In the genomic region with DNA sequence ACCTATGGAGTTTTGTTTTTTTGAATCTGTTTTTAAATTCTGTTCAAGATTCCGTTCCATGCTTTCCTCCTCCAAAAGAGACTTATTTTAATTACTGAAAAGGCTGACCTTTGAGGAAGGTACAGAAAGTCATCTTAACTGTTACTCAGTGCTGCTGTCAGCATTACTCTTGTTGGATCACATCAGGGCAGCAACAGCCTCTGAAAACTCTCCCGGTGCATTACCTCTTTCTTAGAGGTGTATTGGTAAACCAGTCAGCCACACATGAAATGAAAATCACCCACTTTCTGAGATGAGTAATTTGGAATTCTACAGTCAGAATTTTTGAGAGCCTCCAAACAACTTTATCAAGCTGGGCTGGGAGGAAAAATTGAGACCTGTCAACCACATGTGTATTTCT, we compare ENCODE assay signal across 22 cellular contexts.
DNase-seq lines count a peak whose midpoint lies in the region; ATAC-seq and TF ChIP-seq lines count a peak whose summit lies in the region.
"Had no signal": no experiment of that assay in that cellular context is flagged by ENCODE, and none has a peak within 500 bp of the region (broad histone marks: within the 10 kb centered on the region; RNA-seq: fewer than 3 reads in every experiment).

No MANE protein-coding gene starts in this region.

- intact Hi-C loops in activated CD4-positive, alpha-beta T cell treated with anti-CD3 and anti-CD28 coated beads, Interleukin-2, amount 10 ng/mL, durations not matched to agents 24 days and 14 days (cut with micrococcal nuclease) = loop anchor here (2.0 to 5.0 kb wide), 5 partner anchors 44 to 469 kb away; partner anchors contain the start of gene LIMD1

- H3K27ac Mint-ChIP-seq in activated CD4-positive, alpha-beta T cell treated with anti-CD3 and anti-CD28 coated beads, Interleukin-2, amount 10 ng/mL, durations not matched to agents 24 days and 14 days = no peak overlapping the region

- peaks cover 11% of the 10 kb centered on the region for H3K36me3 Mint-ChIP-seq in activated CD4-positive, alpha-beta T cell treated with anti-CD3 and anti-CD28 coated beads, Interleukin-2, amount 10 ng/mL, durations not matched to agents 24 days and 14 days (ENCODE audit: low read depth)

- ATAC-seq in stimulated activated naive CD8-positive, alpha-beta T cell treated with anti-CD3 and anti-CD28 coated beads, Interleukin-15, Interleukin-2, amounts not matched to agents 100 U/mL and 50 U/mL, for 24 hours = peak; percentile 53
- ATAC-seq in HG03378 (IDR thresholded peaks at IDR 0.05; ENCODE audit: unreplicated experiment) (no peak), GM21717 (IDR thresholded peaks at IDR 0.05; ENCODE audit: unreplicated experiment) (no peak)
- ATAC-seq: Panc1 had no signal

- no peaks in the 10 kb centered on the region for H3K9me3 Mint-ChIP-seq in activated CD4-positive, alpha-beta T cell treated with anti-CD3 and anti-CD28 coated beads, Interleukin-2, amount 10 ng/mL, durations not matched to agents 24 days and 14 days
- H3K9me3 Mint-ChIP-seq: CD8-positive, alpha-beta memory T cell had no signal

- H3K27me3 Mint-ChIP-seq in activated CD4-positive, alpha-beta T cell treated with anti-CD3 and anti-CD28 coated beads, Interleukin-2, amount 10 ng/mL, durations not matched to agents 24 days and 14 days = no peaks in the 10 kb centered on the region
- H3K27me3 Mint-ChIP-seq: CD8-positive, alpha-beta memory T cell had no signal

- no peak for TF ChIP-seq CTCF in VCaP (conservative IDR thresholded peaks at IDR 0.05)

- H3K27ac ChIP-seq in VCaP = peak overlapping the region; percentile 62

- no peak overlapping the region for H3K4me3 Mint-ChIP-seq in activated CD4-positive, alpha-beta T cell treated with anti-CD3 and anti-CD28 coated beads, Interleukin-2, amount 10 ng/mL, durations not matched to agents 24 days and 14 days
- H3K4me3 Mint-ChIP-seq: CD8-positive, alpha-beta memory T cell had no signal

- H3K4me1 Mint-ChIP-seq in activated CD4-positive, alpha-beta T cell treated with anti-CD3 and anti-CD28 coated beads, Interleukin-2, amount 10 ng/mL, durations not matched to agents 24 days and 14 days = peaks cover 7% of the 10 kb centered on the region

- DNase-seq in activated CD4-positive, alpha-beta T cell treated with anti-CD3 and anti-CD28 coated beads for 48 hours = peak; percentile 24
- no peak for DNase-seq in activated CD4-positive, alpha-beta T cell treated with anti-CD3 and anti-CD28 coated beads, Interleukin-2, amount 10 ng/mL, durations not matched to agents 24 days and 14 days
- peak; percentile 28 for DNase-seq in stimulated activated CD4-positive, alpha-beta T cell treated with anti-CD3 and anti-CD28 coated beads, Interleukin-15, amount 100 ng/mL, for 24 hours
- no peak for DNase-seq in stimulated activated CD4-positive, alpha-beta T cell treated with anti-CD3 and anti-CD28 coated beads, Interleukin-4, amount 100 ng/mL, for 1 hour
- DNase-seq in stimulated activated naive CD8-positive, alpha-beta T cell treated with anti-CD3 and anti-CD28 coated beads, Interleukin-15, Interleukin-2, amounts not matched to agents 100 U/mL and 50 U/mL, for 24 hours = no peak
- DNase-seq: 8988T; AML-193; C1 segment of cervical spinal cord; CD8-positive, alpha-beta memory T cell; GF-D8; Kasumi-1; NCI-H1694; NCI-H2081; NCI-H2171; NCI-H345; NCI-H524; NCI-H774; SIG-M5 had no signal

Comparison
In these comparisons a context has a peak if more than half of its experiments do, and no peak if none do; other contexts are left out.
1. DNase-seq: peak in activated CD4-positive, alpha-beta T cell treated with anti-CD3 and anti-CD28 coated beads for 48 hours (single experiment) and stimulated activated CD4-positive, alpha-beta T cell treated with anti-CD3 and anti-CD28 coated beads, Interleukin-15, amount 100 ng/mL, for 24 hours (single experiment); none in activated CD4-positive, alpha-beta T cell treated with anti-CD3 and anti-CD28 coated beads, Interleukin-2, amount 10 ng/mL, durations not matched to agents 24 days and 14 days (single experiment), stimulated activated CD4-positive, alpha-beta T cell treated with anti-CD3 and anti-CD28 coated beads, Interleukin-4, amount 100 ng/mL, for 1 hour (single experiment) and stimulated activated naive CD8-positive, alpha-beta T cell treated with anti-CD3 and anti-CD28 coated beads, Interleukin-15, Interleukin-2, amounts not matched to agents 100 U/mL and 50 U/mL, for 24 hours (single experiment).